In the genomic region with DNA sequence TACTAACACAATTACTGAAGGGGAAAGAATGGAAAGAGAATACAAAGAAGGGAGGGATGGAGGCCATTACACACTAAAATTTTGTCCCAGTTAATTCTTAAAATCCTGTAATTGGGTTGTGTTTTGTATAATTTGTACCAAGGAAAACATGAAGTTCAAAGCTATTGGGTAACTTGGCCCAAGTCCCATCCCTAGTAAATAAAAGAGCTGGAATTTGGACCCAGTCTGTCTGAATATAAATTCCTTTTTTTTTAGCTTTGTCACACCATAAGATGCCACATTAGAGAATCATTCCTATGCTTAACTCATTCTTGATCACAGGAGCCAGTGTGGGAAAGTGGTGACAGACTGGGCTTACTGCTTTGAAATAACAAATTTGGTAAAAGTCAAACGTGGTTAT, we compare ENCODE assay signal across 11 cellular contexts.
"Had no signal": no experiment of that assay in that cellular context is flagged by ENCODE, and none has a peak within 500 bp of the region (broad histone marks: within the 10 kb centered on the region; RNA-seq: fewer than 3 reads in every experiment).

No MANE protein-coding gene starts in this region.

- H3K4me2 ChIP-seq: GM23338 had no signal

- H3K36me3 ChIP-seq: HAP-1 had no signal

- DNase-seq: GM23248, GOT3, H7, H9, HCEC 1CT, HFFc6 had no signal

- H3K27ac ChIP-seq: GM23248 had no signal

- FAIRE-seq: H1, H54 had no signal

- H3K9me3 ChIP-seq: HAP-1 had no signal

- ATAC-seq: GM23338, HCT116 had no signal

- H2AFZ ChIP-seq: GM23248, GM23338 had no signal

- H3K4me1 ChIP-seq: HAP-1 had no signal

- H3K4me3 ChIP-seq: GM23248, GM23338, HAP-1 had no signal

- H3K9ac ChIP-seq: GM23248 had no signal
